ENCODE assay signal across 28 cellular contexts in the genomic region with DNA sequence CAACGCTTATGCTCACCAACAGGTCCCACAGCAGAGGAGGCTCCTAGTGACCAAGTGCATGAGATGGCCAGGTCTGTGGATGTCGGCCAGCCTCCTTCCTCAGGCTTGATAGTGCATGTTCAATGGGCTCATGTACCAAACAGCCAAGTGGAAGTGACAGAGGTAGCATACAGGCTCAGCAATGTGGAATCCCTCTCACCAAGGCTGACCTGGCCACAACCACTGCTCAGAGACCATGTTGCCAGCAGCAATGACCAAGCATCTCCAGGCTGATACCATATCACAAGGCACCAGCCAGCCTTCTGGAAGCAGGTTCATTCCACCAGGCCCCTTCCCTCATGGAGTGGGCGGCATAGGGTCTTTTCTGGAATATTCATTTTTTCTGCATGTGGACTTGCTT.
"Had no signal": no experiment of that assay in that cellular context is flagged by ENCODE, and none has a peak within 500 bp of the region (broad histone marks: within the 10 kb centered on the region; RNA-seq: fewer than 3 reads in every experiment).

No MANE protein-coding gene starts in this region.

- H3K4me3 ChIP-seq: adrenal gland, body of pancreas, breast epithelium, Peyer's patch, SJSA1 had no signal

- H3K4me2 ChIP-seq: KMS-11, SK-N-SH had no signal

- H3K27ac ChIP-seq: adrenal gland, breast epithelium, KMS-11, SJSA1 had no signal

- H3K27me3 ChIP-seq: adrenal gland, body of pancreas, breast epithelium, Peyer's patch had no signal

- H3K36me3 ChIP-seq: adrenal gland, breast epithelium, Peyer's patch, SJSA1 had no signal

- H3K9ac ChIP-seq: KMS-11, SK-N-SH had no signal

- FAIRE-seq: astrocyte, TTC549 had no signal

- ATAC-seq: body of pancreas, PC-3 had no signal

- H3K4me1 ChIP-seq: breast epithelium had no signal

- DNase-seq: activated CD4-positive, alpha-beta T cell treated with anti-CD3 and anti-CD28 coated beads, Interleukin-2, amount 10 ng/mL, durations not matched to agents 7 days and 5 days; activated gamma-delta T cell treated with Interleukin-2 at 50 U/mL for 16 hours; activated naive CD4-positive, alpha-beta T cell treated with anti-CD3 and anti-CD28 coated beads for 36 hours; activated T-cell treated with anti-CD3 and anti-CD28 coated beads, Interleukin-2, amount 50 U/mL, for 1 hour; adrenal gland; body of pancreas; MM.1S; MV-4-11; NCI-H1092; NCI-H1436 treated with DMSO at 0.1 percent for 48 hours; NCI-H187; NCI-H2029 treated with DMSO at 0.1 percent for 48 hours; NCI-H2107; NCI-H2171; NCI-H510A; NCI-H526; NCI-H748 treated with DMSO at 0.1 percent for 48 hours; NK-92 treated with Interleukin-12 subunit alpha and Interleukin-12 subunit beta, amount 100 ng/mL, for 24 hours; PC-3; Peyer's patch; RPMI8226; SHP77 treated with DMSO at 0.1 percent for 48 hours; SK-N-SH had no signal
